16 cellular contexts compared by ENCODE assay signal in the genomic region with DNA sequence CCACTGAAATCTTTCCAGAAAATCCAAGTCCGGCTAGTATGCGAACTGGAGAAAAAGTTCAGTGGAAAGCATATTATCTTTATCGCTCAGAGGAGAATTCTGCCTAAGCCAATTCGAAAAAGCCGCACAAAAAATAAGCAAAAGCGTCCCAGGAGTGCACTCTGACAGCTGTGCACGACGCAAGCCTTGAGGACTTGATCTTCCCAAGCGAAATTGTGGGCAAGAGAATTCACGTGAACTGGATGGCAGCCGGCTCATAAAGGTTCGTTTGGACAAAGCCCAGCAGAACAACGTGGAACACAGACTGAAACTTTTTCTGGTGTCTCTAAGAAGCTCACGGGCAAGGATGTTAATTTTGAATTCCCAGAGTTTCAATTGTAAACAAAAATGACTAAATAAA.
"Had no signal": no experiment of that assay in that cellular context is flagged by ENCODE, and none has a peak within 500 bp of the region (broad histone marks: within the 10 kb centered on the region; RNA-seq: fewer than 3 reads in every experiment).

No MANE protein-coding gene starts in this region.

- DNase-seq: cortex of kidney; dorsolateral prefrontal cortex; effector CD8-positive, alpha-beta T cell; foreskin keratinocyte; kidney; left ventricle myocardium inferior; lower lobe of right lung; occipital lobe; posterior cingulate gyrus; stimulated activated CD4-positive, alpha-beta T cell treated with anti-CD3 and anti-CD28 coated beads, Interleukin-12 subunit alpha, Interleukin-12 subunit beta, amount 100 ng/mL, for 4 hours; stimulated activated naive CD4-positive, alpha-beta T cell; stomach had no signal

- H3K36me3 ChIP-seq: left ventricle myocardium inferior, lower lobe of right lung, neural progenitor cell, stomach had no signal

- H3K4me1 ChIP-seq: foreskin keratinocyte had no signal

- ATAC-seq: esophagus mucosa; left cardiac atrium; lower lobe of right lung; natural killer cell treated with Interleukin-12 subunit alpha and Interleukin-12 subunit beta and Interleukin-15 and Interleukin-18, amount 100 ng/mL, for 72 hours had no signal

- H3K27ac ChIP-seq: foreskin keratinocyte, left ventricle myocardium inferior, lower lobe of right lung, neural progenitor cell, stomach had no signal

- H3K9me3 ChIP-seq: left ventricle myocardium inferior, lower lobe of right lung, stomach had no signal

- H3K4me3 ChIP-seq: left ventricle myocardium inferior, lower lobe of right lung, neural progenitor cell, stomach had no signal

- H3K27me3 ChIP-seq: dorsolateral prefrontal cortex, foreskin keratinocyte, neural progenitor cell, stomach had no signal
